In the genomic region with DNA sequence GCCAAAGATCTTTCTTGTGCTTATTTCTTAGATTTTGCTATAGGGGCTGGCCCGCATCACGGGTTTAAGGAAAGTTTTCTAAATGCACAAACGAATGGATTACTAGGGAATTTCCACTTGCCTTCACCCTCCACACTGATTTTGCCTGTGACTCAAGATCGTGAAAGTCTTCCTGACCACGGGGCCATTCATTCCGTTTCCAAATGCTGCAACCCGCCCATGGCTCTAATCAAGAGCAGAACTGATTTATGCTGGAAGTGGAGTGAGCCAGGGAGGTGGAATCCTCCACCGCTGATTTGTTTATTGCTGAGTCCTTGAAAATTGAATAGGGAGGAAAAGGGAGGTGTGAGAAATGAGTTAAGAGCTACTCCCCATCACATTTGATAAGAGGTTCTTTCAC, we compare ENCODE assay signal across 14 cellular contexts. TPM values are rescaled to one million over a fixed set of nuclear protein-coding genes. Genes with fewer than 3 reads are reported as not detected.
A peak's percentile ranks its signal among the peaks of the same experiment; 100 is the strongest.
DNase-seq lines count a peak whose midpoint lies in the region; ATAC-seq and TF ChIP-seq lines count a peak whose summit lies in the region.
"Had no signal": no experiment of that assay in that cellular context is flagged by ENCODE, and none has a peak within 500 bp of the region (broad histone marks: within the 10 kb centered on the region; RNA-seq: fewer than 3 reads in every experiment).

No MANE protein-coding gene starts in this region.

- H3K4me1 ChIP-seq in GM23248 (ENCODE audit: insufficient read depth) (no peaks in the 10 kb centered on the region), body of pancreas (no peaks in the 10 kb centered on the region)
- H3K4me1 ChIP-seq: A549, Caco-2 had no signal

- no peaks in the 10 kb centered on the region for H4K20me1 ChIP-seq in GM23248 (ENCODE audit: insufficient read depth)

- H3F3A ChIP-seq in GM23248 (ENCODE audit: insufficient read depth), result no peaks in the 10 kb centered on the region

- no peak overlapping the region for H3K9ac ChIP-seq in GM23248

- H3K36me3 ChIP-seq in GM23248 (ENCODE audit: low read depth) (no peaks in the 10 kb centered on the region), body of pancreas (replicated peaks in 1 of 2; ENCODE audit: insufficient read depth in 1 of 2, low read depth in 2 of 2) (no peaks in the 10 kb centered on the region)
- H3K36me3 ChIP-seq: MG63 had no signal

- WGBS in GM23248 (ENCODE audit: low coverage in 1 of 2, low lambda C conversion rate in 2 of 2, missing lambda C conversion rate in 2 of 2), 2 experiments, result 21 to 23% methylated on average over 8 of the region's 8 CpGs
- WGBS in body of pancreas, 2 donors, result 64 to 68% methylated on average over 8 of the region's 8 CpGs

- no peaks in the 10 kb centered on the region for H3K9me2 ChIP-seq in GM23248 (ENCODE audit: insufficient read depth)

- H3K27me3 ChIP-seq in GM23248 (replicated peaks; ENCODE audit: insufficient read depth) (no peaks in the 10 kb centered on the region), body of pancreas (no peaks in the 10 kb centered on the region), dorsolateral prefrontal cortex (peaks cover 0 to 5% (median 0%) of the 10 kb centered on the region in 45 donors)

- in situ Hi-C loops in GM23248 (cut with MboI), result no loop called here

- H3K4me2 ChIP-seq in GM23248 (ENCODE audit: unreplicated experiment), result no peak overlapping the region
- H3K4me2 ChIP-seq: A549 had no signal

- ATAC-seq in omental fat pad (ENCODE audit: low FRiP score), result peak; percentile 96
- ATAC-seq in body of pancreas, result no peak
- ATAC-seq: CD8-positive, alpha-beta T cell had no signal

- DNase-seq in GM23248 (peak; percentile 2), fibroblast of peridontal ligament (ENCODE audit: extremely low read depth) (peak; percentile 6), omental fat pad (ENCODE audit: low spot score) (no peak), superior temporal gyrus (ENCODE audit: extremely low spot score) (no peak), body of pancreas (no peak), dorsolateral prefrontal cortex (no peak)
- DNase-seq in central memory CD4-positive, alpha-beta T cell, result no peak
- DNase-seq: GDM1, HCEC 1CT, IMR-90 had no signal

- TF ChIP-seq CTCF in omental fat pad (IDR thresholded peaks at IDR 0.05) (no peak), body of pancreas (IDR thresholded peaks at IDR 0.05) (no peak), dorsolateral prefrontal cortex (IDR thresholded peaks at IDR 0.05 in 54 of 56, conservative IDR thresholded peaks at IDR 0.05 in 2 of 56; ENCODE audit: low read depth in 1 of 56, partially characterized antibody in 56 of 56) (no peak)

- TF ChIP-seq POLR2A in body of pancreas (IDR thresholded peaks at IDR 0.05), result no peak

- H3K27ac ChIP-seq in GM23248 (no peak overlapping the region), body of pancreas (no peak overlapping the region), dorsolateral prefrontal cortex (no peak overlapping the region)
- H3K27ac ChIP-seq: A549 had no signal

- intact Hi-C loops in body of pancreas (cut with DNase I) (loop anchor here (5.0 kb wide), 1 partner anchor 344 kb away; no protein-coding TSS in a partner anchor), dorsolateral prefrontal cortex (cut with DNase I) (loop anchor here (2.0 to 10.0 kb wide), 6 partner anchors 71 to 801 kb away; no protein-coding TSS in a partner anchor)

- H3K79me2 ChIP-seq in GM23248 (ENCODE audit: insufficient read depth), result no peaks in the 10 kb centered on the region

- H3K9me3 ChIP-seq in GM23248 (ENCODE audit: low read depth) (no peaks in the 10 kb centered on the region), body of pancreas (no peaks in the 10 kb centered on the region)
- H3K9me3 ChIP-seq: A549, Caco-2, MG63 had no signal

- H2AFZ ChIP-seq in GM23248, result no peak overlapping the region

- H3K4me3 ChIP-seq in GM23248 (no peak overlapping the region), body of pancreas (no peak overlapping the region), dorsolateral prefrontal cortex (no peak overlapping the region)
- H3K4me3 ChIP-seq: A549, MG63 had no signal

RNA-seq across cellular contexts. Expression of a gene that starts 52.4 kb away (rescaled TPM):
- not detected in 2 replicates for total RNA-seq in GM23248 (2014; rRNA removed; shearing (Covaris generic))
- not detected in 2 replicates for polyA plus RNA-seq in GM23248 (2016; fragmentation: Nextera tagmentation; extraction: Ambion mirVana)
- total RNA-seq in omental fat pad (not detected), body of pancreas (under 1 TPM in 1 of 2 donors, not detected in 1; 0.26 TPM), dorsolateral prefrontal cortex (10 to 100 TPM; 14.9 to 95.7 (median 46.8) TPM)
- total RNA-seq: Caco-2; CD8-positive, alpha-beta T cell; IMR-90 had no signal
- polyA plus RNA-seq: A549, IMR-90 had no signal

Comparison
In these comparisons a context has a peak if more than half of its experiments do, and no peak if none do; other contexts are left out.
1. DNase-seq: peak in GM23248 (single experiment) and fibroblast of peridontal ligament (single experiment); none in omental fat pad (single experiment), superior temporal gyrus (single experiment), body of pancreas (0 of 4), central memory CD4-positive, alpha-beta T cell (single experiment) and dorsolateral prefrontal cortex (0 of 10).
2. RNA of a gene that starts 52.4 kb away (total RNA-seq): 14.9 to 95.7 TPM in dorsolateral prefrontal cortex; 0.26 TPM in body of pancreas, not detected in GM23248 and not detected in omental fat pad; every median in the first group is over 10 times any median in the second.